In genomic region chrX:10634681-10635161, GRCh38 we compare ENCODE assay signal across 13 cellular contexts. TPM values are rescaled to one million over a fixed set of nuclear protein-coding genes. Genes with fewer than 3 reads are reported as not detected.
A peak's percentile ranks its signal among the peaks of the same experiment; 100 is the strongest.
DNase-seq lines count a peak whose midpoint lies in the region; ATAC-seq and TF ChIP-seq lines count a peak whose summit lies in the region.
"Had no signal": no experiment of that assay in that cellular context is flagged by ENCODE, and none has a peak within 500 bp of the region (broad histone marks: within the 10 kb centered on the region; RNA-seq: fewer than 3 reads in every experiment).

No MANE protein-coding gene starts in this region.

- peaks cover 8 to 19% (median 15%) of the 10 kb centered on the region in 5 experiments for H3K9me3 Mint-ChIP-seq in brain
- peaks cover 0 to 10% (median 0%) of the 10 kb centered on the region in 6 donors for H3K9me3 Mint-ChIP-seq in immature natural killer cell
- H3K9me3 Mint-ChIP-seq: activated CD4-positive, alpha-beta T cell treated with anti-CD3 and anti-CD28 coated beads, Interleukin-2, amount 10 ng/mL, durations not matched to agents 24 days and 14 days had no signal

- H3K79me2 ChIP-seq in Karpas-422 (ENCODE audit: low read length) = no peaks in the 10 kb centered on the region

- no peak for TF ChIP-seq CTCF in brain (conservative IDR thresholded peaks at IDR 0.05)

- H3K4me3 ChIP-seq in Karpas-422 (ENCODE audit: low read length) (no peak overlapping the region), muscle layer of colon (ENCODE audit: low read depth in 1 of 2, low read length in 2 of 2) (peak overlapping the region in 1 of 2 donors; percentile 11), right cardiac atrium (ENCODE audit: low read length) (no peak overlapping the region)

- no peaks in the 10 kb centered on the region for H4K20me1 ChIP-seq in Karpas-422 (ENCODE audit: insufficient read depth, low read depth, low read length)

- peak overlapping the region; percentile 84 to 97 (median 87) for H3K27ac Mint-ChIP-seq in brain
- no peak overlapping the region for H3K27ac Mint-ChIP-seq in immature natural killer cell
- H3K27ac Mint-ChIP-seq: activated CD4-positive, alpha-beta T cell treated with anti-CD3 and anti-CD28 coated beads, Interleukin-2, amount 10 ng/mL, durations not matched to agents 24 days and 14 days; CD4-positive, CD25-positive, alpha-beta regulatory T cell; IgD-negative memory B cell had no signal

- peaks cover 21% of the 10 kb centered on the region for H3K36me3 Mint-ChIP-seq in brain
- H3K36me3 Mint-ChIP-seq in immature natural killer cell = no peaks in the 10 kb centered on the region
- H3K36me3 Mint-ChIP-seq: CD4-positive, CD25-positive, alpha-beta regulatory T cell; IgD-negative memory B cell had no signal

- H3K27me3 ChIP-seq in Karpas-422 (ENCODE audit: low read length) = no peaks in the 10 kb centered on the region
- H3K27me3 ChIP-seq in muscle layer of colon (ENCODE audit: control insufficient read depth in 1 of 2, insufficient read depth in 2 of 2, low read length in 2 of 2) = no peaks in the 10 kb centered on the region
- H3K27me3 ChIP-seq in right cardiac atrium (ENCODE audit: control insufficient read depth, insufficient read depth) = no peaks in the 10 kb centered on the region

- H3K36me3 ChIP-seq in Karpas-422 (ENCODE audit: insufficient read depth, low read length) = no peaks in the 10 kb centered on the region
- H3K36me3 ChIP-seq in muscle layer of colon (ENCODE audit: insufficient read depth, low read length) = no peaks in the 10 kb centered on the region

- H3K9me3 ChIP-seq in Karpas-422 (ENCODE audit: low read length) (no peaks in the 10 kb centered on the region), muscle layer of colon (ENCODE audit: low read length) (no peaks in the 10 kb centered on the region), right cardiac atrium (ENCODE audit: control insufficient read depth, low read length) (no peaks in the 10 kb centered on the region)

- peak overlapping the region; percentile 13 to 83 (median 75) for H3K4me3 Mint-ChIP-seq in brain
- H3K4me3 Mint-ChIP-seq in immature natural killer cell = no peak overlapping the region
- H3K4me3 Mint-ChIP-seq: activated CD4-positive, alpha-beta T cell treated with anti-CD3 and anti-CD28 coated beads, Interleukin-2, amount 10 ng/mL, durations not matched to agents 24 days and 14 days; CD4-positive, CD25-positive, alpha-beta regulatory T cell; IgD-negative memory B cell had no signal

- H3K27ac ChIP-seq in Karpas-422 (ENCODE audit: low read length) (no peak overlapping the region), muscle layer of colon (ENCODE audit: low read depth, low read length) (peak overlapping the region; percentile 61), right cardiac atrium (ENCODE audit: low read length) (no peak overlapping the region)

- intact Hi-C loops in right cardiac atrium (cut with DNase I) = loop anchor here (5.0 to 10.0 kb wide), 3 partner anchors 440 to 450 kb away; no protein-coding TSS in a partner anchor

- H3K9ac ChIP-seq in Karpas-422 (ENCODE audit: low read length) (no peak overlapping the region), muscle layer of colon (ENCODE audit: low read length) (no peak overlapping the region)

- no peak overlapping the region for H2AFZ ChIP-seq in Karpas-422 (ENCODE audit: low read length)

- DNase-seq in AG08396 (ENCODE audit: low spot score) = peak; percentile 28
- peak; percentile 57 for DNase-seq in Karpas-422
- DNase-seq in immature natural killer cell = no peak
- no peak for DNase-seq in pons (ENCODE audit: low spot score)
- DNase-seq in right cardiac atrium = no peak
- no peak for DNase-seq in T-helper 9 cell
- DNase-seq: activated CD4-positive, alpha-beta T cell treated with anti-CD3 and anti-CD28 coated beads, Interleukin-2, amount 10 ng/mL, durations not matched to agents 24 days and 14 days; CD4-positive, CD25-positive, alpha-beta regulatory T cell; stimulated activated naive CD4-positive, alpha-beta T cell treated with Interleukin-2 at 50 U/mL for 16 hours had no signal

- ATAC-seq in right cardiac atrium = no peak
- ATAC-seq: sciatic nerve had no signal

- H3K9me2 ChIP-seq in Karpas-422 (replicated peaks; ENCODE audit: insufficient read depth, low read length) = no peaks in the 10 kb centered on the region

- WGBS in right cardiac atrium = 74% methylated on average over 14 of the region's 14 CpGs

- H3K27me3 Mint-ChIP-seq in brain (no peaks in the 10 kb centered on the region), immature natural killer cell (ENCODE audit: low read depth in 3 of 3) (peaks cover 0 to 7% (median 4%) of the 10 kb centered on the region in 3 donors)
- H3K27me3 Mint-ChIP-seq: activated CD4-positive, alpha-beta T cell treated with anti-CD3 and anti-CD28 coated beads, Interleukin-2, amount 10 ng/mL, durations not matched to agents 24 days and 14 days had no signal

- H3K4me1 ChIP-seq in Karpas-422 (ENCODE audit: low read length) = peaks cover 9% of the 10 kb centered on the region
- no peaks in the 10 kb centered on the region for H3K4me1 ChIP-seq in muscle layer of colon (ENCODE audit: insufficient read depth, low read length)
- no peaks in the 10 kb centered on the region for H3K4me1 ChIP-seq in right cardiac atrium (ENCODE audit: control insufficient read depth, insufficient read depth, low read length)

- H3K4me1 Mint-ChIP-seq in brain = peaks cover 51% of the 10 kb centered on the region
- H3K4me1 Mint-ChIP-seq in immature natural killer cell = no peaks in the 10 kb centered on the region
- H3K4me1 Mint-ChIP-seq: activated CD4-positive, alpha-beta T cell treated with anti-CD3 and anti-CD28 coated beads, Interleukin-2, amount 10 ng/mL, durations not matched to agents 24 days and 14 days; CD4-positive, CD25-positive, alpha-beta regulatory T cell; IgD-negative memory B cell had no signal

- H3K4me2 ChIP-seq in Karpas-422 (ENCODE audit: low read depth, low read length, poor library complexity, severe bottlenecking) = no peak overlapping the region

RNA-seq across cellular contexts. Expression of gene MID1, which starts 14.3 kb away (rescaled TPM):
- total RNA-seq in Karpas-422 (2014; rRNA removed; shearing (Covaris generic); ENCODE audit: low replicate concordance) = 0.04 and 0.40 TPM in 2 replicates
- polyA plus RNA-seq in brain (ENCODE audit: insufficient read depth, low read depth, low replicate concordance) (7.4 TPM), immature natural killer cell (not detected), right cardiac atrium (4.1 TPM)
- total RNA-seq in right cardiac atrium = 10 to 100 TPM; 20.1 to 39.9 (median 23.1) TPM
- total RNA-seq: activated CD4-positive, alpha-beta T cell treated with anti-CD3 and anti-CD28 coated beads, Interleukin-2, amount 10 ng/mL, durations not matched to agents 24 days and 14 days; CD4-positive, CD25-positive, alpha-beta regulatory T cell had no signal
- polyA plus RNA-seq: CD4-positive, CD25-positive, alpha-beta regulatory T cell had no signal

Comparison
In these comparisons a context has a peak if more than half of its experiments do, and no peak if none do; other contexts are left out.
1. DNase-seq: peak in AG08396 (single experiment) and Karpas-422 (single experiment); none in immature natural killer cell (0 of 3), pons (single experiment), right cardiac atrium (0 of 3) and T-helper 9 cell (single experiment).
2. H3K27ac Mint-ChIP-seq: peak in brain (5 of 5); none in immature natural killer cell (0 of 6).
3. H3K4me3 Mint-ChIP-seq: peak in brain (5 of 5); none in immature natural killer cell (0 of 5).